In genomic region chr9:88995205-88995604, GRCh38 we compare ENCODE assay signal across 24 cellular contexts. TPM values are rescaled to one million over a fixed set of nuclear protein-coding genes. Genes with fewer than 3 reads are reported as not detected.
A peak's percentile ranks its signal among the peaks of the same experiment; 100 is the strongest.
DNase-seq lines count a peak whose midpoint lies in the region; TF ChIP-seq lines count a peak whose summit lies in the region.
"Had no signal": no experiment of that assay in that cellular context is flagged by ENCODE, and none has a peak within 500 bp of the region (broad histone marks: within the 10 kb centered on the region; RNA-seq: fewer than 3 reads in every experiment).

No MANE protein-coding gene starts in this region.

- H3K27me3 ChIP-seq in OCI-LY1 (ENCODE audit: insufficient read depth, low read length) (no peaks in the 10 kb centered on the region), hepatocyte (no peaks in the 10 kb centered on the region), stomach smooth muscle (ENCODE audit: control insufficient read depth in 1 of 2, insufficient read depth in 2 of 2, low read length in 2 of 2) (no peaks in the 10 kb centered on the region)
- H3K27me3 ChIP-seq: body of pancreas, ovary, right atrium auricular region, testis had no signal

- H3K36me3 ChIP-seq in OCI-LY1 (ENCODE audit: insufficient read depth, low read length) (no peaks in the 10 kb centered on the region), hepatocyte (replicated peaks; ENCODE audit: insufficient read depth, low read depth) (no peaks in the 10 kb centered on the region), stomach smooth muscle (ENCODE audit: control insufficient read depth in 2 of 2, insufficient read depth in 2 of 2, low read length in 2 of 2) (peaks cover 0 to 4% of the 10 kb centered on the region in 2 donors)
- H3K36me3 ChIP-seq: ovary had no signal

- H3K4me3 ChIP-seq in OCI-LY1 (ENCODE audit: low read depth, low read length, poor library complexity, severe bottlenecking) (peak overlapping the region; percentile 24), coronary artery (peak overlapping the region; percentile 99), hepatocyte (no peak overlapping the region), stomach smooth muscle (ENCODE audit: low read length in 2 of 2) (peak overlapping the region; percentile 1 to 98)
- H3K4me3 ChIP-seq: body of pancreas, GM12878, ovary, testis had no signal

- no peak for TF ChIP-seq POLR2A in erythroblast (IDR thresholded peaks at IDR 0.05; ENCODE audit: low read length)

- no peaks in the 10 kb centered on the region for H4K20me1 ChIP-seq in OCI-LY1 (ENCODE audit: insufficient read depth, low read length)
- H4K20me1 ChIP-seq in hepatocyte (ENCODE audit: insufficient read depth, poor library complexity, severe bottlenecking) = peaks cover 16% of the 10 kb centered on the region

- H3K27ac ChIP-seq in OCI-LY1 (ENCODE audit: low read depth, low read length, poor library complexity, severe bottlenecking) = peak overlapping the region; percentile 85
- H3K27ac ChIP-seq in coronary artery = peak overlapping the region; percentile 51 to 63
- H3K27ac ChIP-seq in hepatocyte = peak overlapping the region; percentile 68
- no peak overlapping the region for H3K27ac ChIP-seq in stomach smooth muscle (ENCODE audit: low read length)
- H3K27ac ChIP-seq: C4-2B, ovary, right atrium auricular region, testis had no signal

- no peak overlapping the region for H2AFZ ChIP-seq in OCI-LY1 (ENCODE audit: low read length)
- no peak overlapping the region for H2AFZ ChIP-seq in hepatocyte

- H3K4me2 ChIP-seq in OCI-LY1 (ENCODE audit: low read length) = peak overlapping the region; percentile 58
- peak overlapping the region; percentile 95 for H3K4me2 ChIP-seq in hepatocyte

- peak overlapping the region; percentile 44 for H3K9ac ChIP-seq in OCI-LY1 (ENCODE audit: low read length)
- peak overlapping the region in 1 of 2 donors; percentile 78 for H3K9ac ChIP-seq in stomach smooth muscle (ENCODE audit: low read length in 2 of 2)

- 62% methylated on average over 6 of the region's 6 CpGs for WGBS in hepatocyte (ENCODE audit: low lambda C conversion rate, missing lambda C conversion rate)

- TF ChIP-seq CTCF in OCI-LY1 (IDR thresholded peaks at IDR 0.05; ENCODE audit: low read length) (no peak), coronary artery (IDR thresholded peaks at IDR 0.05) (no peak), hepatocyte (IDR thresholded peaks at IDR 0.05; ENCODE audit: poor library complexity) (no peak), GM13976 (IDR thresholded peaks at IDR 0.05; ENCODE audit: borderline replicate concordance, control extremely low read depth, extremely low read depth, insufficient read depth, missing control alignments) (no peak)

- DNase-seq in coronary artery (ENCODE audit: low spot score) (peak; percentile 49), hepatocyte (ENCODE audit: low spot score) (no peak), SW 1271 (lab: John Stamatoyannopoulos, UW) (no peak), GM13976 (ENCODE audit: low spot score) (no peak), NOMO-1 treated with dmso at 0.1 percent for 144 hours (lab: John Stamatoyannopoulos, UW; ENCODE audit: unreplicated experiment) (no peak), erythroblast (lab: John Stamatoyannopoulos, UW) (no peak)
- DNase-seq: activated CD8-positive, alpha-beta T cell treated with anti-CD3 and anti-CD28 coated beads for 36 hours; body of pancreas; Calu3; effector CD8-positive, alpha-beta T cell; H9; Kasumi-1; naive B cell; NCI-H748 treated with DMSO at 0.1 percent for 48 hours; ovary; stimulated activated CD4-positive, alpha-beta T cell treated with anti-CD3 and anti-CD28 coated beads, Interleukin-12 subunit alpha, Interleukin-12 subunit beta, amount 100 ng/mL, for 4 hours; stimulated activated CD4-positive, alpha-beta T cell treated with anti-CD3 and anti-CD28 coated beads, Interleukin-4, amount 100 ng/mL, for 24 hours; stimulated activated naive B cell treated with anti-CD40 and anti-IgM and Interleukin-4, amounts not matched to agents 10 μg/mL and 1 μg/mL and 100 μg/mL, for 72 hours; testis had no signal

- in situ Hi-C loops in GM13976 (cut with MboI; ENCODE audit: low sequenced_read_pairs, unreplicated experiment) = no loop called here

- no peaks in the 10 kb centered on the region for H3K79me2 ChIP-seq in OCI-LY1 (ENCODE audit: insufficient read depth, low read length)
- peaks cover 86% of the 10 kb centered on the region for H3K79me2 ChIP-seq in hepatocyte

- H3K9me3 ChIP-seq in OCI-LY1 (ENCODE audit: low read length) = no peaks in the 10 kb centered on the region
- no peaks in the 10 kb centered on the region for H3K9me3 ChIP-seq in hepatocyte (ENCODE audit: low read depth)
- H3K9me3 ChIP-seq in stomach smooth muscle (ENCODE audit: control insufficient read depth in 2 of 2, low read length in 2 of 2) = no peaks in the 10 kb centered on the region
- H3K9me3 ChIP-seq: body of pancreas, ovary, right atrium auricular region, testis had no signal

- peaks cover 70% of the 10 kb centered on the region for H3K4me1 ChIP-seq in OCI-LY1 (ENCODE audit: insufficient read depth, low read length, severe bottlenecking)
- H3K4me1 ChIP-seq in hepatocyte (ENCODE audit: insufficient read depth) = peaks cover 29% of the 10 kb centered on the region
- H3K4me1 ChIP-seq in stomach smooth muscle (ENCODE audit: control insufficient read depth, insufficient read depth, low read length) = peaks cover 66% of the 10 kb centered on the region

- H3K9me2 ChIP-seq in OCI-LY1 (ENCODE audit: low read depth, low read length) (no peaks in the 10 kb centered on the region), hepatocyte (replicated peaks; ENCODE audit: insufficient read depth) (no peaks in the 10 kb centered on the region)

- H3F3A ChIP-seq in OCI-LY1 (ENCODE audit: insufficient read depth, low read length) = 0 out of 2 replicates have a peak, but pooled peaks cover 3% of the 10 kb centered on the region

RNA-seq across cellular contexts. Expression of gene S1PR3, which starts 3.9 kb away (rescaled TPM):
- 46.1 and 48.6 TPM in 2 replicates for total RNA-seq in hepatocyte
- polyA plus RNA-seq in hepatocyte = 13.2 and 21.4 TPM in 2 replicates
